ENCODE assay signal across 8 cellular contexts in the genomic region with DNA sequence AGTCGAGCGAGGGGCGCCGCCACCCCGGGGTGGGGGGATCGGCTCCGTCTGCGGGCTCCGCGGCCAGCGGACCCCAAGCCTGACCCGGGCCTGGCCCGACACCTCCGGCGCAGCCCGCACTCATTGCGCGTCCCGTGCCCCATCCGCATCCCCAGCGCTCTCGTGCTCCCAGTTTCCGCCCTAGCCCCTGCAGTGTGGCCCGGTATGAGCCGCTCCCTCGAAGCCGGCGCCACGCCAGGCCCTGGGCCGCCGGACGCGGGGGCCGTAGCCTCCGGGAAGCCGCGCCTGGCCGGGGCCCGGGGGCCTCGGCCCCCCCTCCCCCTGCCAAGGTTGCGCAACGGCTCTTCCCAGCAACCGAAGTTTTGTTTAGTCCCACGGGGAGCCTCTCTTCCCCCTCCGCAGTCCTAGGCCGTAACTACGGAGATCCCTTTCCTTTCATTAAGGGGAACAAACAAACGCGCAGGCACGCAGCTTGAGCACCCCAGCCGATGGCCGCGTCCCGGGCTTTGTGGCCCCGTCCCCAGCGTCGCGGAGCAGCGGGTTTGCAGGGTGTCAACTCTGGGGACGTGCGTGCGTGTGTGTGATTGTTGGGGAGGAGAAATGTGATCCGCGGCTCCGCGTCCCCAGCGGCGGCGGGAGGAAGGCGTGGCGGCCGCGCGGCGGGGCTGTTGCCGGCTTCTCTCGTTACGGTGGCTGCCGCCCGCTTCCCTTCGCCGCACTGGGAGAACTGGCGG. TPM values are rescaled to one million over a fixed set of nuclear protein-coding genes. Genes with fewer than 3 reads are reported as not detected.
DNase-seq lines count a peak whose midpoint lies in the region; TF ChIP-seq lines count a peak whose summit lies in the region.

No MANE protein-coding gene starts in this region.

- H2AFZ ChIP-seq in MM.1S (ENCODE audit: low read length) (peak overlapping the region; percentile 95), osteoblast (ENCODE audit: low read length) (peak overlapping the region; percentile 88)

- no peaks in the 10 kb centered on the region for H3K9me2 ChIP-seq in MM.1S (replicated peaks; ENCODE audit: insufficient read depth, low read length)

- H3F3A ChIP-seq in MM.1S (ENCODE audit: insufficient read depth, low read length), result peaks cover 19% of the 10 kb centered on the region

- H3K4me3 ChIP-seq in HAP-1 (peak overlapping the region; percentile 82), MM.1S (ENCODE audit: low read length) (peak overlapping the region; percentile 93), osteoblast (ENCODE audit: insufficient read depth, low read length) (peak overlapping the region; percentile 97), testis (peak overlapping the region; percentile 70 to 92)

- DNase-seq in GM03348 (ENCODE audit: low spot score) (peak; percentile 94), HAP-1 (ENCODE audit: low spot score in 2 of 2) (peak; percentile 68 to 83), MM.1S (peak; percentile 73), SK-N-DZ (ENCODE audit: low spot score) (peak; percentile 79), glomerular endothelial cell (ENCODE audit: extremely low read depth, low read depth, low spot score) (peak; percentile 22), osteoblast (ENCODE audit: insufficient read length, low spot score, missing footprints) (peak; percentile 95), testis (peak; percentile 85)
- DNase-seq in activated naive CD4-positive, alpha-beta T cell treated with anti-CD3 and anti-CD28 coated beads, Interleukin-2, amount 50 U/mL, for 16 hours, result peak; percentile 80

- H3K27me3 ChIP-seq in HAP-1 (ENCODE audit: low read depth) (no peaks in the 10 kb centered on the region), MM.1S (replicated peaks; ENCODE audit: insufficient read depth, low read length) (no peaks in the 10 kb centered on the region), osteoblast (ENCODE audit: insufficient read depth, low read length) (no peaks in the 10 kb centered on the region), testis (no peaks in the 10 kb centered on the region)

- peak overlapping the region; percentile 99 for H3K9ac ChIP-seq in MM.1S (ENCODE audit: low read length)

- intact Hi-C loops in testis (cut with DNase I; ENCODE audit: low total_unique reads), result loop anchor here (10.0 kb wide), 1 partner anchor 67 kb away; no protein-coding TSS in a partner anchor

- WGBS in testis, 2 donors, result 1% methylated on average over 20 to 68 of the region's 83 CpGs

- H3K36me3 ChIP-seq in HAP-1 (replicated peaks) (no peaks in the 10 kb centered on the region), MM.1S (replicated peaks; ENCODE audit: insufficient read depth, low read length) (no peaks in the 10 kb centered on the region), osteoblast (ENCODE audit: insufficient read depth, low read length) (no peaks in the 10 kb centered on the region), testis (ENCODE audit: low read depth, missing control alignments) (no peaks in the 10 kb centered on the region)

- in situ Hi-C loops in HAP-1 (cut with MboI; ENCODE audit: low sequenced_read_pairs), result loop anchor here (10.0 kb wide), 1 partner anchor 93 kb away; a partner anchor contains a TSS

- H3K4me2 ChIP-seq in MM.1S (ENCODE audit: low read depth, low read length) (peak overlapping the region; percentile 48), osteoblast (ENCODE audit: insufficient read depth, low read length) (peak overlapping the region; percentile 90)

- TF ChIP-seq CTCF in MM.1S (IDR thresholded peaks at IDR 0.05; ENCODE audit: low read length) (peak; percentile 23; the same call in 1 of the 2 replicates), osteoblast (IDR thresholded peaks at IDR 0.05; ENCODE audit: extremely low read depth, low read depth, low read length) (peak; percentile 18), testis (IDR thresholded peaks at IDR 0.05) (peak in 1 of 3 experiments; percentile 18)

- H3K4me1 ChIP-seq in HAP-1 (peaks cover 37% of the 10 kb centered on the region), MM.1S (ENCODE audit: low read length) (peaks cover 10% of the 10 kb centered on the region; the same call in 1 of the 2 replicates), osteoblast (ENCODE audit: insufficient read depth, low read length) (peaks cover 18% of the 10 kb centered on the region), testis (peaks cover 34% of the 10 kb centered on the region)

- H3K27ac ChIP-seq in MM.1S (ENCODE audit: low read length), result peak overlapping the region; percentile 88
- H3K27ac ChIP-seq in osteoblast (ENCODE audit: low read depth, low read length), result peak overlapping the region; percentile 98
- H3K27ac ChIP-seq in testis, result peak overlapping the region; percentile 98 to 100

- TF ChIP-seq POLR2A in testis (IDR thresholded peaks at IDR 0.05), result no peak

- no peaks in the 10 kb centered on the region for H3K9me3 ChIP-seq in HAP-1
- no peaks in the 10 kb centered on the region for H3K9me3 ChIP-seq in MM.1S (replicated peaks; ENCODE audit: insufficient read depth, low read length)
- H3K9me3 ChIP-seq in osteoblast (ENCODE audit: low read depth, low read length), result no peaks in the 10 kb centered on the region
- no peaks in the 10 kb centered on the region for H3K9me3 ChIP-seq in testis

- H4K20me1 ChIP-seq in MM.1S (ENCODE audit: insufficient read depth, low read length), result 0 out of 2 replicates have a peak, but pooled peaks cover 6% of the 10 kb centered on the region
- H4K20me1 ChIP-seq in osteoblast (ENCODE audit: insufficient read depth, low read length), result peaks cover 39% of the 10 kb centered on the region

- H3K79me2 ChIP-seq in MM.1S (ENCODE audit: low read length) (peaks cover 56% of the 10 kb centered on the region), osteoblast (ENCODE audit: insufficient read depth, low read length) (peaks cover 55% of the 10 kb centered on the region)

RNA-seq across cellular contexts. Expression of a gene that starts 0.9 kb away (rescaled TPM):
- polyA plus RNA-seq in SK-N-DZ (2014; cell fraction: cytosol; rRNA removed), result 4.5 and 5.2 TPM in 2 replicates
- polyA plus RNA-seq in SK-N-DZ (2014; cell fraction: nucleus; rRNA removed), result 5.6 and 7.9 TPM in 2 replicates
- total RNA-seq in glomerular endothelial cell (34.1 and 34.9 TPM in 2 replicates), osteoblast (188 and 195 TPM in 2 replicates), testis (10 to 100 TPM; 86.3 to 90.2 TPM)
- 47.6 TPM for polyA plus RNA-seq in testis (ENCODE audit: insufficient read depth, low read depth, low replicate concordance)

Comparison
In these comparisons a context has a peak if more than half of its experiments do, and no peak if none do; other contexts are left out.
1. Peak in every context shown above with its lines: DNase-seq, H3K4me3 ChIP-seq and H3K27ac ChIP-seq.
2. DNase-seq: peak in every context shown above with its lines; median percentile 95 in osteoblast; 94 in GM03348; 85 in testis; 80 in activated naive CD4-positive, alpha-beta T cell treated with anti-CD3 and anti-CD28 coated beads, Interleukin-2, amount 50 U/mL, for 16 hours; 79 in SK-N-DZ; 76 in HAP-1; 73 in MM.1S; 22 in glomerular endothelial cell.